ENCODE assay signal across 18 cellular contexts in genomic region chr16:10835281-10835931, GRCh38. TPM values are rescaled to one million over a fixed set of nuclear protein-coding genes. Genes with fewer than 3 reads are reported as not detected.
DNase-seq lines count a peak whose midpoint lies in the region; ATAC-seq, FAIRE-seq and TF ChIP-seq lines count a peak whose summit lies in the region.
"Had no signal": no experiment of that assay in that cellular context is flagged by ENCODE, and none has a peak within 500 bp of the region (broad histone marks: within the 10 kb centered on the region; RNA-seq: fewer than 3 reads in every experiment).

No MANE protein-coding gene starts in this region.

- CTCF ChIA-PET in activated CD8-positive, alpha-beta memory T cell treated with anti-CD3 and anti-CD28 coated beads, Interleukin-2, amount 10 ng/mL, durations not matched to agents 7 days and 5 days (lab: Charles Lee) = interaction anchor here (0.9 to 1.3 kb wide), 4 partner anchors 8 to 83 kb away, joined by 3 read pairs; partner anchors contain the start of gene CIITA

- no peaks in the 10 kb centered on the region for H3K4me1 ChIP-seq in Peyer's patch
- H3K4me1 ChIP-seq: right atrium auricular region, transverse colon had no signal

- no peak overlapping the region for H3K27ac Mint-ChIP-seq in activated CD8-positive, alpha-beta memory T cell treated with anti-CD3 and anti-CD28 coated beads, Interleukin-2, amount 10 ng/mL, durations not matched to agents 7 days and 5 days

- H3K9me3 ChIP-seq in Peyer's patch = no peaks in the 10 kb centered on the region
- H3K9me3 ChIP-seq: right atrium auricular region, transverse colon had no signal

- H3K4me3 Mint-ChIP-seq in activated CD8-positive, alpha-beta memory T cell treated with anti-CD3 and anti-CD28 coated beads, Interleukin-2, amount 10 ng/mL, durations not matched to agents 7 days and 5 days = no peak overlapping the region

- no peak for FAIRE-seq in HTR-8/SVneo (lab: Jason Lieb, UNC)
- FAIRE-seq: endometrium had no signal

- peaks cover 12% of the 10 kb centered on the region for H3K36me3 Mint-ChIP-seq in activated CD8-positive, alpha-beta memory T cell treated with anti-CD3 and anti-CD28 coated beads, Interleukin-2, amount 10 ng/mL, durations not matched to agents 7 days and 5 days

- H3K9me3 Mint-ChIP-seq in activated CD8-positive, alpha-beta memory T cell treated with anti-CD3 and anti-CD28 coated beads, Interleukin-2, amount 10 ng/mL, durations not matched to agents 7 days and 5 days (ENCODE audit: low read depth) = peaks cover 3% of the 10 kb centered on the region

- no peaks in the 10 kb centered on the region for H3K27me3 ChIP-seq in Peyer's patch
- H3K27me3 ChIP-seq: brain microvascular endothelial cell, right atrium auricular region had no signal

- H3K36me3 ChIP-seq in Peyer's patch = no peaks in the 10 kb centered on the region
- H3K36me3 ChIP-seq: brain microvascular endothelial cell, right atrium auricular region, transverse colon had no signal

- H3K4me1 Mint-ChIP-seq in activated CD8-positive, alpha-beta memory T cell treated with anti-CD3 and anti-CD28 coated beads, Interleukin-2, amount 10 ng/mL, durations not matched to agents 7 days and 5 days = peaks cover 21% of the 10 kb centered on the region

- no peak for TF ChIP-seq POLR2A in Peyer's patch (IDR thresholded peaks at IDR 0.05)

- peak; percentile 73 for ATAC-seq in activated CD8-positive, alpha-beta memory T cell treated with anti-CD3 and anti-CD28 coated beads, Interleukin-2, amount 10 ng/mL, durations not matched to agents 7 days and 5 days
- ATAC-seq in GM21390 (IDR thresholded peaks at IDR 0.05; ENCODE audit: unreplicated experiment) = peak; percentile 57
- ATAC-seq in HG03442 (IDR thresholded peaks at IDR 0.05; ENCODE audit: unreplicated experiment) = peak; percentile 66
- no peak for ATAC-seq in GM21825 (IDR thresholded peaks at IDR 0.05; ENCODE audit: unreplicated experiment)
- ATAC-seq: PC-3 had no signal

- no peak overlapping the region for H3K4me3 ChIP-seq in Peyer's patch
- H3K4me3 ChIP-seq: GM23248, right atrium auricular region, transverse colon had no signal

- no peak for TF ChIP-seq CTCF in Peyer's patch (IDR thresholded peaks at IDR 0.05)

- peaks cover 27% of the 10 kb centered on the region for H3K27me3 Mint-ChIP-seq in activated CD8-positive, alpha-beta memory T cell treated with anti-CD3 and anti-CD28 coated beads, Interleukin-2, amount 10 ng/mL, durations not matched to agents 7 days and 5 days

- DNase-seq in activated CD8-positive, alpha-beta memory T cell treated with anti-CD3 and anti-CD28 coated beads, Interleukin-2, amount 10 ng/mL, durations not matched to agents 7 days and 5 days = peak; percentile 80
- DNase-seq in activated CD8-positive, alpha-beta memory T cell treated with anti-CD3 and anti-CD28 coated beads, Interleukin-2, amount 50 U/mL, for 4 hours = no peak
- peak; percentile 24 to 32 for DNase-seq in stimulated activated CD8-positive, alpha-beta memory T cell treated with anti-CD3 and anti-CD28 coated beads, Interleukin-7, amount 100 ng/mL, for 48 hours (ENCODE audit: extremely low read depth in 1 of 2, low read depth in 1 of 2)
- DNase-seq in Peyer's patch (no peak), HTR-8/SVneo (ENCODE audit: insufficient read length, low spot score) (no peak)
- DNase-seq: activated CD8-positive, alpha-beta memory T cell treated with anti-CD3 and anti-CD28 coated beads, Interleukin-2, amount 50 U/mL, for 48 hours; brain microvascular endothelial cell; GM23248; kidney glomerular epithelial cell; NCI-H2171; PC-3; transverse colon had no signal

- H3K27ac ChIP-seq in Peyer's patch = no peak overlapping the region
- H3K27ac ChIP-seq: brain microvascular endothelial cell, GM23248, right atrium auricular region, transverse colon had no signal

RNA-seq across cellular contexts. Expression of gene TVP23A, which starts 16.8 kb away (rescaled TPM):
- not detected for total RNA-seq in activated CD8-positive, alpha-beta memory T cell treated with anti-CD3 and anti-CD28 coated beads, Interleukin-2, amount 10 ng/mL, durations not matched to agents 7 days and 5 days
- 1 to 10 TPM in 2 of 4 donors, not detected in 2; 1.1 to 3.3 TPM for total RNA-seq in Peyer's patch
- total RNA-seq: GM23248, myocyte, PC-3 had no signal

RNA-seq across cellular contexts. Expression of gene CIITA, which starts 41.6 kb away (rescaled TPM):
- 100 to 1,000 TPM in 1 of 2 experiments, 10 to 100 TPM in 1; 68.7 to 103 TPM for total RNA-seq in activated CD8-positive, alpha-beta memory T cell treated with anti-CD3 and anti-CD28 coated beads, Interleukin-2, amount 10 ng/mL, durations not matched to agents 7 days and 5 days
- total RNA-seq in Peyer's patch = 100 to 1,000 TPM in 1 of 4 donors, 10 to 100 TPM in 3; 27.7 to 107 (median 60.9) TPM
- total RNA-seq: GM23248, PC-3 had no signal

Comparison
In these comparisons a context has a peak if more than half of its experiments do, and no peak if none do; other contexts are left out.
1. DNase-seq: peak in activated CD8-positive, alpha-beta memory T cell treated with anti-CD3 and anti-CD28 coated beads, Interleukin-2, amount 10 ng/mL, durations not matched to agents 7 days and 5 days (single experiment) and stimulated activated CD8-positive, alpha-beta memory T cell treated with anti-CD3 and anti-CD28 coated beads, Interleukin-7, amount 100 ng/mL, for 48 hours (2 of 2); none in activated CD8-positive, alpha-beta memory T cell treated with anti-CD3 and anti-CD28 coated beads, Interleukin-2, amount 50 U/mL, for 4 hours (single experiment), Peyer's patch (0 of 3) and HTR-8/SVneo (single experiment).